Comparison of ENCODE assay signal across 30 cellular contexts in genomic region chr4:68163754-68164153, GRCh38. TPM values are rescaled to one million over a fixed set of nuclear protein-coding genes. Genes with fewer than 3 reads are reported as not detected.
"Had no signal": no experiment of that assay in that cellular context is flagged by ENCODE, and none has a peak within 500 bp of the region (broad histone marks: within the 10 kb centered on the region; RNA-seq: fewer than 3 reads in every experiment).

No MANE protein-coding gene starts in this region.

- FAIRE-seq: urothelium cell line had no signal

- H3K27me3 ChIP-seq: suprapubic skin, testis, thyroid gland, tibial artery, tibial nerve, transverse colon, upper lobe of left lung, upper lobe of right lung, uterus, vagina had no signal

- H3K36me3 ChIP-seq: stomach, suprapubic skin, thoracic aorta, thyroid gland, tibial artery, tibial nerve, transverse colon, upper lobe of left lung, upper lobe of right lung, uterus, vagina had no signal

- DNase-seq: stimulated activated CD4-positive, alpha-beta T cell treated with anti-CD3 and anti-CD28 coated beads, Interleukin-2, amount 100 ng/mL, for 48 hours; stimulated activated CD4-positive, alpha-beta T cell treated with anti-CD3 and anti-CD28 coated beads, Interleukin-4, amount 100 ng/mL, for 1 hour; stimulated activated CD4-positive, alpha-beta T cell treated with anti-CD3 and anti-CD28 coated beads, Interleukin-4, amount 100 ng/mL, for 24 hours; stimulated activated CD4-positive, alpha-beta T cell treated with anti-CD3 and anti-CD28 coated beads, Interleukin-4, amount 100 ng/mL, for 4 hours; stimulated activated CD8-positive, alpha-beta memory T cell treated with anti-CD3 and anti-CD28 coated beads, Interleukin-4, amount 100 ng/mL, for 48 hours; stimulated activated naive B cell treated with anti-CD40 and anti-IgM and Interleukin-4, amounts not matched to agents 10 μg/mL and 1 μg/mL and 100 μg/mL, for 72 hours; stimulated activated naive CD4-positive, alpha-beta T cell; stimulated activated naive CD4-positive, alpha-beta T cell treated with Interleukin-2 at 50 U/mL for 16 hours; stimulated activated naive CD8-positive, alpha-beta T cell treated with anti-CD3 and anti-CD28 coated beads, Interleukin-15, amount 100 ng/mL, for 72 hours; stimulated activated naive CD8-positive, alpha-beta T cell treated with anti-CD3 and anti-CD28 coated beads, Interleukin-15, Interleukin-2, amounts not matched to agents 100 U/mL and 50 U/mL, for 24 hours; stomach; substantia nigra; testis; thyroid gland; tibial artery; transverse colon; trophoblast cell; upper lobe of left lung; upper lobe of right lung; uterus had no signal

- H3K4me1 ChIP-seq: stomach, suprapubic skin, testis, thyroid gland, tibial artery, tibial nerve, transverse colon, upper lobe of left lung, upper lobe of right lung, uterus, vagina had no signal

- ATAC-seq: stimulated activated effector memory CD8-positive, alpha-beta T cell treated with anti-CD3 and anti-CD28 coated beads, Interleukin-12 subunit alpha, Interleukin-12 subunit beta, amount 100 ng/mL, for 72 hours; stimulated activated memory B cell treated with anti-CD40 and anti-IgM and Interleukin-4, amounts not matched to agents 10 μg/mL and 1 μg/mL and 100 μg/mL, for 72 hours; stimulated activated naive B cell treated with anti-CD40 and anti-IgM and Interleukin-4, amounts not matched to agents 10 μg/mL and 1 μg/mL and 100 μg/mL, for 72 hours; stimulated activated naive CD8-positive, alpha-beta T cell treated with anti-CD3 and anti-CD28 coated beads, Interleukin-15, amount 100 ng/mL, for 72 hours; stimulated activated naive CD8-positive, alpha-beta T cell treated with anti-CD3 and anti-CD28 coated beads, Interleukin-15, Interleukin-2, amounts not matched to agents 100 U/mL and 50 U/mL, for 24 hours; upper lobe of right lung had no signal

- H3K9me3 ChIP-seq: stomach, suprapubic skin, testis, thoracic aorta, thyroid gland, tibial artery, tibial nerve, transverse colon, upper lobe of left lung, upper lobe of right lung, uterus, vagina had no signal

- H3K4me3 ChIP-seq: stomach, suprapubic skin, testis, thoracic aorta, thyroid gland, tibial artery, tibial nerve, transverse colon, upper lobe of left lung, upper lobe of right lung, uterus, vagina had no signal

- H3K27ac ChIP-seq: stomach, suprapubic skin, testis, thoracic aorta, thyroid gland, tibial artery, tibial nerve, transverse colon, upper lobe of left lung, upper lobe of right lung, uterus, vagina had no signal

RNA-seq across cellular contexts. Expression of gene TMPRSS11F, which starts 34.1 kb away (rescaled TPM):
- total RNA-seq: stomach, temporal lobe, thyroid gland, tibial nerve, transverse colon, upper lobe of left lung, upper lobe of right lung, ureter, urinary bladder, uterus had no signal
- polyA plus RNA-seq: urinary bladder had no signal
